8 cellular contexts compared by ENCODE assay signal in the genomic region with DNA sequence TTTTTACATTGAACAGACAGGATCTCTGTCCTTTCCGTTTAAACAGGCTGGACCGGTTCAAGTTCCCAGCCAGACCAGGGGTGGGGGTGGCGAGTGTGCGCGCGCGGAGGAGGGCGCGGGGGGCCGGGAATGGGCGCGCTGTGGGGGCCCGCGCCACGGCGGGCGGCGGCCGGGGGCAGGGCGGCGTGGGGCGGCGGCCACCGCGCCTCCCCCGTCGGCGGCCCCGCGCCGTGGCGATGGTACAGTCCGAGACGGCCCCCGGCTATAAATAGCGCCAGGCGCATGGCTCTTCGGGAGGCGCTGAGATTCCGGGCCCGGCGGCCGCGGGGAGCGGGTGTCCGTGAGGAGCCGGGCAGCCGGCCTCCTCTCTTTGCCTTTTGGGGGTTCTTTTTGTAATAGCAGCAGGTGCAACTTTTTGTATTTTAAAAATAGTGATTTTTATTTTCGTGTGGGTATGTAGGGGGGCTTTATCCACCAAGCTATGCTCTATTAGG. TPM values are rescaled to one million over a fixed set of nuclear protein-coding genes. Genes with fewer than 3 reads are reported as not detected.
DNase-seq lines count a peak whose midpoint lies in the region; ATAC-seq, FAIRE-seq and TF ChIP-seq lines count a peak whose summit lies in the region.

No MANE protein-coding gene starts in this region.

- peak; percentile 93 for DNase-seq in COLO668 (lab: John Stamatoyannopoulos, UW; ENCODE audit: unreplicated experiment)
- peak; percentile 84 for DNase-seq in NCI-H1105 treated with DMSO at 0.1 percent for 48 hours (lab: John Stamatoyannopoulos, UW)
- DNase-seq in mammary epithelial cell, result peak; percentile 20
- DNase-seq in activated CD8-positive, alpha-beta memory T cell treated with anti-CD3 and anti-CD28 coated beads, Interleukin-2, amount 10 ng/mL, durations not matched to agents 7 days and 5 days, result no peak

- dilution Hi-C loops in mammary epithelial cell (cut with HindIII; ENCODE audit: low sequenced_read_pairs), result no loop called here

- peak; percentile 49 for FAIRE-seq in islet of Langerhans (lab: Jason Lieb, UNC)

- no peak overlapping the region for H3K27ac Mint-ChIP-seq in activated CD8-positive, alpha-beta memory T cell treated with anti-CD3 and anti-CD28 coated beads, Interleukin-2, amount 10 ng/mL, durations not matched to agents 7 days and 5 days

- H3K36me3 ChIP-seq in mammary epithelial cell (ENCODE audit: insufficient read depth, low read length), result no peaks in the 10 kb centered on the region
- H3K36me3 ChIP-seq in subcutaneous abdominal adipose tissue (ENCODE audit: control insufficient read depth in 5 of 5, insufficient read depth in 5 of 5, low read length in 5 of 5), result no peaks in the 10 kb centered on the region

- 0% methylated on average over 3 of the region's 49 CpGs for WGBS in mammary epithelial cell (ENCODE audit: low coverage, missing lambda C conversion rate)

- H3K9ac ChIP-seq in mammary epithelial cell (ENCODE audit: insufficient read depth, low read length), result no peak overlapping the region
- no peak overlapping the region for H3K9ac ChIP-seq in subcutaneous abdominal adipose tissue (ENCODE audit: low read length in 5 of 5)

- H2AFZ ChIP-seq in mammary epithelial cell (ENCODE audit: low read depth, low read length), result no peak overlapping the region

- peak overlapping the region; percentile 89 for H3K4me2 ChIP-seq in mammary epithelial cell (ENCODE audit: insufficient read depth, low read depth, low read length)

- H3K27me3 ChIP-seq in mammary epithelial cell (ENCODE audit: insufficient read depth, low read length), result peaks cover 41% of the 10 kb centered on the region
- peaks cover 27 to 65% (median 55%) of the 10 kb centered on the region in 5 donors for H3K27me3 ChIP-seq in subcutaneous abdominal adipose tissue (ENCODE audit: control insufficient read depth in 5 of 5, insufficient read depth in 4 of 5, low read length in 5 of 5)

- no TSS peak for BruUV-seq in mammary epithelial cell (replicated peaks; lab: Mats Ljungman, UMichigan)

- no peaks in the 10 kb centered on the region for H4K20me1 ChIP-seq in mammary epithelial cell (ENCODE audit: insufficient read depth, low read length)

- H3K4me1 ChIP-seq in mammary epithelial cell (ENCODE audit: insufficient read depth, low read length) (peaks cover 17% of the 10 kb centered on the region), subcutaneous abdominal adipose tissue (ENCODE audit: control insufficient read depth in 5 of 5, insufficient read depth in 5 of 5, low read length in 5 of 5) (peaks cover 0 to 31% (median 27%) of the 10 kb centered on the region in 5 donors)

- in situ Hi-C loops in mammary epithelial cell (cut with MboI; ENCODE audit: low sequenced_read_pairs in 2 of 2), result no loop called here

- intact Hi-C loops in mammary epithelial cell (cut with micrococcal nuclease), result no loop called here

- ATAC-seq in HG03521 (IDR thresholded peaks at IDR 0.05; ENCODE audit: unreplicated experiment) (no peak), GM21367 (IDR thresholded peaks at IDR 0.05; ENCODE audit: unreplicated experiment) (no peak)
- no peak for ATAC-seq in activated CD8-positive, alpha-beta memory T cell treated with anti-CD3 and anti-CD28 coated beads, Interleukin-2, amount 10 ng/mL, durations not matched to agents 7 days and 5 days

- H3K27ac ChIP-seq in mammary epithelial cell (ENCODE audit: insufficient read depth, low read depth, low read length) (no peak overlapping the region), subcutaneous abdominal adipose tissue (ENCODE audit: low read depth, low read length) (no peak overlapping the region)

- H3K4me3 Mint-ChIP-seq in activated CD8-positive, alpha-beta memory T cell treated with anti-CD3 and anti-CD28 coated beads, Interleukin-2, amount 10 ng/mL, durations not matched to agents 7 days and 5 days, result no peak overlapping the region

- H3K79me2 ChIP-seq in mammary epithelial cell (ENCODE audit: insufficient read depth, low read length), result no peaks in the 10 kb centered on the region

- no peak for TF ChIP-seq CTCF in mammary epithelial cell (conservative IDR thresholded peaks at IDR 0.05 in 1 of 2, IDR thresholded peaks at IDR 0.05 in 1 of 2; ENCODE audit: extremely low read depth in 1 of 2, insufficient read depth in 1 of 2, low read depth in 1 of 2, low read length in 2 of 2)

- CTCF ChIA-PET in mammary epithelial cell (lab: Charles Lee; ENCODE audit: low non-redundant PET), result no interaction called here
- CTCF ChIA-PET in activated CD8-positive, alpha-beta memory T cell treated with anti-CD3 and anti-CD28 coated beads, Interleukin-2, amount 10 ng/mL, durations not matched to agents 7 days and 5 days (lab: Charles Lee), result no interaction called here

- H3K36me3 Mint-ChIP-seq in activated CD8-positive, alpha-beta memory T cell treated with anti-CD3 and anti-CD28 coated beads, Interleukin-2, amount 10 ng/mL, durations not matched to agents 7 days and 5 days, result peaks cover 2% of the 10 kb centered on the region

- H3K27me3 Mint-ChIP-seq in activated CD8-positive, alpha-beta memory T cell treated with anti-CD3 and anti-CD28 coated beads, Interleukin-2, amount 10 ng/mL, durations not matched to agents 7 days and 5 days, result peaks cover 64% of the 10 kb centered on the region

- peak overlapping the region; percentile 39 to 69 (median 44) for H3K4me3 ChIP-seq in mammary epithelial cell (replicated peaks in 1 of 3; ENCODE audit: insufficient read depth in 1 of 3, low read depth in 2 of 3, low read length in 3 of 3)
- peak overlapping the region in 4 of 5 donors; percentile 50 to 65 (median 63) for H3K4me3 ChIP-seq in subcutaneous abdominal adipose tissue (ENCODE audit: low read depth in 1 of 5, low read length in 5 of 5)

- no peaks in the 10 kb centered on the region for H3K9me3 ChIP-seq in mammary epithelial cell (replicated peaks; ENCODE audit: insufficient read depth, low read length)
- no peaks in the 10 kb centered on the region for H3K9me3 ChIP-seq in subcutaneous abdominal adipose tissue (ENCODE audit: control insufficient read depth in 5 of 5, low read length in 5 of 5)

- no peaks in the 10 kb centered on the region for H3K9me3 Mint-ChIP-seq in activated CD8-positive, alpha-beta memory T cell treated with anti-CD3 and anti-CD28 coated beads, Interleukin-2, amount 10 ng/mL, durations not matched to agents 7 days and 5 days (ENCODE audit: low read depth)

- peaks cover 8% of the 10 kb centered on the region for H3K4me1 Mint-ChIP-seq in activated CD8-positive, alpha-beta memory T cell treated with anti-CD3 and anti-CD28 coated beads, Interleukin-2, amount 10 ng/mL, durations not matched to agents 7 days and 5 days

RNA-seq across cellular contexts. Expression of a gene that starts 0.4 kb away (rescaled TPM):
- under 1 TPM in 1 of 2 donors, not detected in 1; 0.67 TPM for total RNA-seq in mammary epithelial cell
- polyA plus RNA-seq in mammary epithelial cell, result not detected
- polyA minus RNA-seq in mammary epithelial cell, result not detected
- total RNA-seq in activated CD8-positive, alpha-beta memory T cell treated with anti-CD3 and anti-CD28 coated beads, Interleukin-2, amount 10 ng/mL, durations not matched to agents 7 days and 5 days, result not detected
